In genomic region chr1:177216587-177217202, GRCh38 we compare ENCODE assay signal across 1 cellular context.
A peak's percentile ranks its signal among the peaks of the same experiment; 100 is the strongest.
TF ChIP-seq lines count a peak whose summit lies in the region.

No MANE protein-coding gene starts in this region.

TF ChIP-seq in HEK293, 187 proteins besides CTCF, POLR2A, EP300 and RAD21 (continued from another document):
- TF ChIP-seq ZNF513 (tag by site-specific recombination; IDR thresholded peaks at IDR 0.05): no peak
- TF ChIP-seq ZNF416 (tag by site-specific recombination; IDR thresholded peaks at IDR 0.05): no peak
- TF ChIP-seq ZFP37 (tag by site-specific recombination; IDR thresholded peaks at IDR 0.05): no peak
- TF ChIP-seq SETDB1 (IDR thresholded peaks at IDR 0.05; ENCODE audit: insufficient read length, low read length): peak; percentile 95
